ENCODE assay signal across 8 cellular contexts in genomic region chr19:41537789-41538188, GRCh38. TPM values are rescaled to one million over a fixed set of nuclear protein-coding genes. Genes with fewer than 3 reads are reported as not detected.
DNase-seq lines count a peak whose midpoint lies in the region; ATAC-seq and TF ChIP-seq lines count a peak whose summit lies in the region.

No MANE protein-coding gene starts in this region.

- no peaks in the 10 kb centered on the region for H3K9me3 ChIP-seq in osteoblast (ENCODE audit: low read depth, low read length)

- peaks cover 8% of the 10 kb centered on the region for H3K27me3 ChIP-seq in osteoblast (ENCODE audit: insufficient read depth, low read length)

- H4K20me1 ChIP-seq in osteoblast (ENCODE audit: insufficient read depth, low read length) = no peaks in the 10 kb centered on the region

- H3K27ac ChIP-seq in osteoblast (ENCODE audit: low read depth, low read length) (no peak overlapping the region), substantia nigra (ENCODE audit: low read depth, low read length, poor library complexity, severe bottlenecking) (no peak overlapping the region)

- DNase-seq in SIG-M5 treated with dmso at 0.1 percent for 504 hours (lab: John Stamatoyannopoulos, UW; ENCODE audit: unreplicated experiment) (peak; percentile 23), SIG-M5 (lab: John Stamatoyannopoulos, UW) (no peak), astrocyte of the spinal cord (ENCODE audit: low read depth, low spot score) (peak; percentile 6), osteoblast (ENCODE audit: insufficient read length, low spot score, missing footprints) (peak; percentile 49), cortex of kidney (lab: John Stamatoyannopoulos, UW) (no peak), substantia nigra (lab: John Stamatoyannopoulos, UW) (no peak)

- no peak for ATAC-seq in GM18907 (IDR thresholded peaks at IDR 0.05; ENCODE audit: unreplicated experiment)

- no peak overlapping the region for H3K4me2 ChIP-seq in osteoblast (ENCODE audit: insufficient read depth, low read length)

- no peaks in the 10 kb centered on the region for H3K79me2 ChIP-seq in osteoblast (ENCODE audit: insufficient read depth, low read length)

- in situ Hi-C loops in astrocyte of the spinal cord (cut with HindIII; ENCODE audit: low sequenced_read_pairs) = no loop called here

- no peaks in the 10 kb centered on the region for H3K4me1 ChIP-seq in osteoblast (ENCODE audit: insufficient read depth, low read length)

- H3K4me3 ChIP-seq in astrocyte of the spinal cord (ENCODE audit: low read depth, low read length) (no peak overlapping the region), osteoblast (ENCODE audit: insufficient read depth, low read length) (no peak overlapping the region)

- TF ChIP-seq CTCF in LNCAP (IDR thresholded peaks at IDR 0.05) (peak; percentile 47; the same call in 1 of the 2 replicates), astrocyte of the spinal cord (IDR thresholded peaks at IDR 0.05; ENCODE audit: low read depth, low read length) (peak; percentile 49), osteoblast (IDR thresholded peaks at IDR 0.05; ENCODE audit: extremely low read depth, low read depth, low read length) (peak; percentile 58)

- no peak overlapping the region for H2AFZ ChIP-seq in osteoblast (ENCODE audit: low read length)

- H3K36me3 ChIP-seq in osteoblast (ENCODE audit: insufficient read depth, low read length) = no peaks in the 10 kb centered on the region

RNA-seq across cellular contexts. Expression of gene CEACAM21, which starts 38.2 kb away (rescaled TPM):
- not detected in 2 replicates for total RNA-seq in osteoblast

Comparison
In these comparisons a context has a peak if more than half of its experiments do, and no peak if none do; other contexts are left out.
1. DNase-seq: peak in SIG-M5 treated with dmso at 0.1 percent for 504 hours (single experiment), astrocyte of the spinal cord (single experiment) and osteoblast (single experiment); none in SIG-M5 (single experiment), cortex of kidney (single experiment) and substantia nigra (0 of 49).
2. Peak in every context shown above with its lines, with median percentiles within 50 percentile points of each other: CTCF ChIP-seq.